ENCODE assay signal across 15 cellular contexts in the genomic region with DNA sequence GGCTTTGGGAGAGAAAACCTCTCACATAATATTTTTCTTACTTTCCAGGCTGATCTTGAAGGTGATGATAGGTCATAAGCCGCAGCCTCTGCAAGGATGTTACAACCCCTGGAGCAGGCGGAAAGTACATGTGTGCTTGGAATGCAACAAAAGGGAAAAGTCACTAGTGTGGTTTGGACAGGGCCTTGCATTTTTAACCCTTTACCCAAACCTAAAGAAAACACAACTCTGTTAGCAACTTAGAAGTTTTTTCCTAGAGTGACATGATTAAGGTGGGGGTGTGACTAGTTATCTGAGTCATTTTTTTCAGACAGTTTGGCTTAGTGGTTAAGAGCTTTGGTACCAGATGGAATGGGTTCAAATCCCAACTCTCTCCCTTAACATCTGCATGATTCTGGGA.
DNase-seq lines count a peak whose midpoint lies in the region; ATAC-seq, FAIRE-seq and TF ChIP-seq lines count a peak whose summit lies in the region.
"Had no signal": no experiment of that assay in that cellular context is flagged by ENCODE, and none has a peak within 500 bp of the region (broad histone marks: within the 10 kb centered on the region; RNA-seq: fewer than 3 reads in every experiment).

No MANE protein-coding gene starts in this region.

- H3K36me3 ChIP-seq in ascending aorta = no peaks in the 10 kb centered on the region
- H3K36me3 ChIP-seq: BLaER1 treated with 17β-estradiol and CSF1 and Interleukin-3, amounts not matched to agents 10 nM and 100 nM; left ventricle myocardium inferior had no signal

- POLR2A ChIA-PET in AG04450 (lab: Yijun Ruan, JAX) = interaction anchor here (1.2 kb wide), 1 partner anchor 39 kb away, joined by 4 read pairs; no protein-coding TSS in a partner anchor

- DNase-seq in AG04450 (ENCODE audit: low read depth, low spot score) (peak; percentile 72), HS-27A (ENCODE audit: low read depth) (peak; percentile 81), ascending aorta (ENCODE audit: low spot score in 2 of 2) (no peak), hepatic stellate cell (ENCODE audit: low spot score) (peak; percentile 56), GM12891 (ENCODE audit: insufficient read length, low spot score) (no peak), HUDEP-2 (lab: John Stamatoyannopoulos, UW; ENCODE audit: unreplicated experiment in 76 of 76) (no peak)
- DNase-seq in activated CD8-positive, alpha-beta memory T cell treated with anti-CD3 and anti-CD28 coated beads, Interleukin-2, amount 50 U/mL, for 4 hours = no peak
- DNase-seq: activated CD4-positive, alpha-beta T cell treated with anti-CD3 and anti-CD28 coated beads for 1 hour; left ventricle myocardium inferior; NCI-H1105 treated with DMSO at 0.1 percent for 48 hours; NCI-H526 treated with DMSO at 0.1 percent for 48 hours; stimulated activated CD8-positive, alpha-beta memory T cell treated with anti-CD3 and anti-CD28 coated beads, Interleukin-4, amount 100 ng/mL, for 48 hours had no signal

- CTCF ChIA-PET in AG04450 (lab: Charles Lee) = no interaction called here

- no peaks in the 10 kb centered on the region for H3K27me3 ChIP-seq in AG04450 (ENCODE audit: control insufficient read depth, insufficient read depth, low read length)
- H3K27me3 ChIP-seq in ascending aorta = no peaks in the 10 kb centered on the region
- H3K27me3 ChIP-seq: BLaER1 treated with 17β-estradiol and CSF1 and Interleukin-3, amounts not matched to agents 10 nM and 100 nM had no signal

- intact Hi-C loops in ascending aorta (cut with DNase I) = no loop called here

- TF ChIP-seq CTCF in AG04450 (IDR thresholded peaks at IDR 0.05; ENCODE audit: low read depth, low read length) (no peak), ascending aorta (IDR thresholded peaks at IDR 0.05) (no peak)

- ATAC-seq in GM21723 (IDR thresholded peaks at IDR 0.05; ENCODE audit: unreplicated experiment) = no peak

- H3K9me3 ChIP-seq in AG04450 (ENCODE audit: control insufficient read depth, insufficient read depth, low read length) = no peaks in the 10 kb centered on the region
- no peaks in the 10 kb centered on the region for H3K9me3 ChIP-seq in ascending aorta
- H3K9me3 ChIP-seq: BLaER1 treated with 17β-estradiol and CSF1 and Interleukin-3, amounts not matched to agents 10 nM and 100 nM; left ventricle myocardium inferior had no signal

- H3K4me3 ChIP-seq in AG04450 (ENCODE audit: low read depth, low read length) (no peak overlapping the region), ascending aorta (no peak overlapping the region)
- H3K4me3 ChIP-seq: BLaER1 treated with 17β-estradiol and CSF1 and Interleukin-3, amounts not matched to agents 10 nM and 100 nM; left ventricle myocardium inferior had no signal

- peaks cover 8 to 24% of the 10 kb centered on the region in 2 donors for H3K4me1 ChIP-seq in ascending aorta
- H3K4me1 ChIP-seq: BLaER1 treated with 17β-estradiol and CSF1 and Interleukin-3, amounts not matched to agents 10 nM and 100 nM had no signal

- FAIRE-seq in GM12891 (lab: Jason Lieb, UNC) = no peak
- FAIRE-seq: G401.6 had no signal

- TF ChIP-seq POLR2A in GM12891 (IDR thresholded peaks at IDR 0.05; ENCODE audit: low read depth, low read length) = no peak

- H3K27ac ChIP-seq in AG04450 (ENCODE audit: low read depth, low read length) = peak overlapping the region; percentile 62
- peak overlapping the region; percentile 36 to 60 for H3K27ac ChIP-seq in ascending aorta
- H3K27ac ChIP-seq: BLaER1 treated with 17β-estradiol and CSF1 and Interleukin-3, amounts not matched to agents 10 nM and 100 nM; left ventricle myocardium inferior had no signal

TF ChIP-seq in GM12891, 5 proteins besides CTCF, POLR2A, EP300 and RAD21:
- TF ChIP-seq POLR2AphosphoS5 (IDR thresholded peaks at IDR 0.05; ENCODE audit: low read depth, low read length) (no peak), SPI1 (IDR thresholded peaks at IDR 0.05; ENCODE audit: low read depth, low read length) (no peak), PAX5 (IDR thresholded peaks at IDR 0.05; ENCODE audit: insufficient read depth, low read length, severe bottlenecking) (no peak), POU2F2 (IDR thresholded peaks at IDR 0.05; ENCODE audit: low read depth, low read length) (no peak), TAF1 (IDR thresholded peaks at IDR 0.05; ENCODE audit: low read depth, low read length) (no peak)
TF ChIP-seq in GM12891: peak in this region for 0.

Comparison
In these comparisons a context has a peak if more than half of its experiments do, and no peak if none do; other contexts are left out.
1. DNase-seq: peak in AG04450 (single experiment), HS-27A (single experiment) and hepatic stellate cell (single experiment); none in ascending aorta (0 of 2), activated CD8-positive, alpha-beta memory T cell treated with anti-CD3 and anti-CD28 coated beads, Interleukin-2, amount 50 U/mL, for 4 hours (single experiment), GM12891 (single experiment) and HUDEP-2 (0 of 76).